Comparison of ENCODE assay signal across 1 cellular context in the genomic region with DNA sequence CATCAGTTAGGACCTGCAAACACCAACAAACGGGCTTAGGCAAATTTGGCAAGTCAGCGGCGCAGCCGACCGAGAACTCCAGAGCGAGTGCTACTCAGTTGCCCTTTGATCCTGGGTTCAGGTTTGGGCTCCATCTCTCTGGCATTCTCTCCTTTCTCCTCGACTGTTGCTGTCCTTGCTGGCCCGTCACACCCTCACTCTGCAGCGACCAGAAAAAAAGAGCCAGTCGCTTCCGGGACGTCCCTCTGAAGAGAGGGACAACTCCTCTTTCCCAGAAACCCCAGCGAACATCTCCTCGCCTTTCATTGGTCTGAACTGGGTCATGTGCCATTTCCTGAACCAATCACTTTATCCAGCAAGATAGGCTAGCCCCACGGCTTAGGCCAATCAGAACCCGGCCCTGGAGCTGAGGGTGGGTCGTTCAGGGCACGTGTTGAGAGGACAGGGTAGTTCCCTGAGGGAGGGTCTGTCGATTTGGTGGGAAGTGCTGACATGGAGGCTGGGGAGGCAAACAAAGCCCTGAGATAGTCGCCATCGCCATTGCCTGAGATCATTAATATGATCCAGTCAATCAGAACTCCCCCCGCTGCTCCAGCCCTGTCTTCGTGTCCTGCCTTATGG.
TF ChIP-seq lines count a peak whose summit lies in the region.

No MANE protein-coding gene starts in this region.

TF ChIP-seq in K562, 482 proteins besides CTCF, POLR2A, EP300 and RAD21 (continued from another document and continues in another):
- TF ChIP-seq, protein P1, sequence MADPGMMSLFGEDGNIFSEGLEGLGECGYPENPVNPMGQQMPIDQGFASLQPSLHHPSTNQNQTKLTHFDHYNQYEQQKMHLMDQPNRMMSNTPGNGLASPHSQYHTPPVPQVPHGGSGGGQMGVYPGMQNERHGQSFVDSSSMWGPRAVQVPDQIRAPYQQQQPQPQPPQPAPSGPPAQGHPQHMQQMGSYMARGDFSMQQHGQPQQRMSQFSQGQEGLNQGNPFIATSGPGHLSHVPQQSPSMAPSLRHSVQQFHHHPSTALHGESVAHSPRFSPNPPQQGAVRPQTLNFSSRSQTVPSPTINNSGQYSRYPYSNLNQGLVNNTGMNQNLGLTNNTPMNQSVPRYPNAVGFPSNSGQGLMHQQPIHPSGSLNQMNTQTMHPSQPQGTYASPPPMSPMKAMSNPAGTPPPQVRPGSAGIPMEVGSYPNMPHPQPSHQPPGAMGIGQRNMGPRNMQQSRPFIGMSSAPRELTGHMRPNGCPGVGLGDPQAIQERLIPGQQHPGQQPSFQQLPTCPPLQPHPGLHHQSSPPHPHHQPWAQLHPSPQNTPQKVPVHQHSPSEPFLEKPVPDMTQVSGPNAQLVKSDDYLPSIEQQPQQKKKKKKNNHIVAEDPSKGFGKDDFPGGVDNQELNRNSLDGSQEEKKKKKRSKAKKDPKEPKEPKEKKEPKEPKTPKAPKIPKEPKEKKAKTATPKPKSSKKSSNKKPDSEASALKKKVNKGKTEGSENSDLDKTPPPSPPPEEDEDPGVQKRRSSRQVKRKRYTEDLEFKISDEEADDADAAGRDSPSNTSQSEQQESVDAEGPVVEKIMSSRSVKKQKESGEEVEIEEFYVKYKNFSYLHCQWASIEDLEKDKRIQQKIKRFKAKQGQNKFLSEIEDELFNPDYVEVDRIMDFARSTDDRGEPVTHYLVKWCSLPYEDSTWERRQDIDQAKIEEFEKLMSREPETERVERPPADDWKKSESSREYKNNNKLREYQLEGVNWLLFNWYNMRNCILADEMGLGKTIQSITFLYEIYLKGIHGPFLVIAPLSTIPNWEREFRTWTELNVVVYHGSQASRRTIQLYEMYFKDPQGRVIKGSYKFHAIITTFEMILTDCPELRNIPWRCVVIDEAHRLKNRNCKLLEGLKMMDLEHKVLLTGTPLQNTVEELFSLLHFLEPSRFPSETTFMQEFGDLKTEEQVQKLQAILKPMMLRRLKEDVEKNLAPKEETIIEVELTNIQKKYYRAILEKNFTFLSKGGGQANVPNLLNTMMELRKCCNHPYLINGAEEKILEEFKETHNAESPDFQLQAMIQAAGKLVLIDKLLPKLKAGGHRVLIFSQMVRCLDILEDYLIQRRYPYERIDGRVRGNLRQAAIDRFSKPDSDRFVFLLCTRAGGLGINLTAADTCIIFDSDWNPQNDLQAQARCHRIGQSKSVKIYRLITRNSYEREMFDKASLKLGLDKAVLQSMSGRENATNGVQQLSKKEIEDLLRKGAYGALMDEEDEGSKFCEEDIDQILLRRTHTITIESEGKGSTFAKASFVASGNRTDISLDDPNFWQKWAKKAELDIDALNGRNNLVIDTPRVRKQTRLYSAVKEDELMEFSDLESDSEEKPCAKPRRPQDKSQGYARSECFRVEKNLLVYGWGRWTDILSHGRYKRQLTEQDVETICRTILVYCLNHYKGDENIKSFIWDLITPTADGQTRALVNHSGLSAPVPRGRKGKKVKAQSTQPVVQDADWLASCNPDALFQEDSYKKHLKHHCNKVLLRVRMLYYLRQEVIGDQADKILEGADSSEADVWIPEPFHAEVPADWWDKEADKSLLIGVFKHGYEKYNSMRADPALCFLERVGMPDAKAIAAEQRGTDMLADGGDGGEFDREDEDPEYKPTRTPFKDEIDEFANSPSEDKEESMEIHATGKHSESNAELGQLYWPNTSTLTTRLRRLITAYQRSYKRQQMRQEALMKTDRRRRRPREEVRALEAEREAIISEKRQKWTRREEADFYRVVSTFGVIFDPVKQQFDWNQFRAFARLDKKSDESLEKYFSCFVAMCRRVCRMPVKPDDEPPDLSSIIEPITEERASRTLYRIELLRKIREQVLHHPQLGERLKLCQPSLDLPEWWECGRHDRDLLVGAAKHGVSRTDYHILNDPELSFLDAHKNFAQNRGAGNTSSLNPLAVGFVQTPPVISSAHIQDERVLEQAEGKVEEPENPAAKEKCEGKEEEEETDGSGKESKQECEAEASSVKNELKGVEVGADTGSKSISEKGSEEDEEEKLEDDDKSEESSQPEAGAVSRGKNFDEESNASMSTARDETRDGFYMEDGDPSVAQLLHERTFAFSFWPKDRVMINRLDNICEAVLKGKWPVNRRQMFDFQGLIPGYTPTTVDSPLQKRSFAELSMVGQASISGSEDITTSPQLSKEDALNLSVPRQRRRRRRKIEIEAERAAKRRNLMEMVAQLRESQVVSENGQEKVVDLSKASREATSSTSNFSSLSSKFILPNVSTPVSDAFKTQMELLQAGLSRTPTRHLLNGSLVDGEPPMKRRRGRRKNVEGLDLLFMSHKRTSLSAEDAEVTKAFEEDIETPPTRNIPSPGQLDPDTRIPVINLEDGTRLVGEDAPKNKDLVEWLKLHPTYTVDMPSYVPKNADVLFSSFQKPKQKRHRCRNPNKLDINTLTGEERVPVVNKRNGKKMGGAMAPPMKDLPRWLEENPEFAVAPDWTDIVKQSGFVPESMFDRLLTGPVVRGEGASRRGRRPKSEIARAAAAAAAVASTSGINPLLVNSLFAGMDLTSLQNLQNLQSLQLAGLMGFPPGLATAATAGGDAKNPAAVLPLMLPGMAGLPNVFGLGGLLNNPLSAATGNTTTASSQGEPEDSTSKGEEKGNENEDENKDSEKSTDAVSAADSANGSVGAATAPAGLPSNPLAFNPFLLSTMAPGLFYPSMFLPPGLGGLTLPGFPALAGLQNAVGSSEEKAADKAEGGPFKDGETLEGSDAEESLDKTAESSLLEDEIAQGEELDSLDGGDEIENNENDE (IDR thresholded peaks at IDR 0.05; ENCODE audit: low read depth, low read length), result no peak
- TF ChIP-seq NR1H2 (CRISPR knock-in tag; IDR thresholded peaks at IDR 0.05) (peak; percentile 82; the same call in 1 of the 2 replicates), POLR2B (IDR thresholded peaks at IDR 0.05; ENCODE audit: low read depth, partially characterized antibody) (peak; percentile 74), HMG20A (CRISPR knock-in tag; conservative IDR thresholded peaks at IDR 0.05) (no peak), ZFX (CRISPR knock-in tag; IDR thresholded peaks at IDR 0.05) (0 out of 2 replicates have a peak, but pooled peaks have one; percentile 11), ZNF780A (CRISPR knock-in tag; IDR thresholded peaks at IDR 0.05) (no peak), ZC3H11A (IDR thresholded peaks at IDR 0.05; ENCODE audit: low read depth, low read length) (no peak), GATA2 (CRISPR knock-in tag; IDR thresholded peaks at IDR 0.05) (no peak), TEAD4 (IDR thresholded peaks at IDR 0.05; ENCODE audit: low read length) (no peak), TEAD4 (CRISPR knock-in tag; IDR thresholded peaks at IDR 0.05; ENCODE audit: borderline replicate concordance) (no peak), TEAD1 (CRISPR knock-in tag; IDR thresholded peaks at IDR 0.05) (no peak; a peak in 1 of 4 replicates), ELF4 (CRISPR knock-in tag; IDR thresholded peaks at IDR 0.05) (peak; percentile 74; the same call in 1 of the 2 replicates), HSF4 (CRISPR knock-in tag; IDR thresholded peaks at IDR 0.05; ENCODE audit: borderline replicate concordance) (no peak), MCM7 (IDR thresholded peaks at IDR 0.05) (no peak), SIX5 (IDR thresholded peaks at IDR 0.05; ENCODE audit: borderline replicate concordance in 1 of 2, insufficient read depth in 1 of 2, low read depth in 1 of 2, low read length in 2 of 2) (no peak), PURB (CRISPR knock-in tag; IDR thresholded peaks at IDR 0.05; ENCODE audit: low read depth) (no peak), HCFC1 (IDR thresholded peaks at IDR 0.05; ENCODE audit: low read depth, low read length) (no peak), KLF16 (IDR thresholded peaks at IDR 0.05) (no peak), KDM5B (IDR thresholded peaks at IDR 0.05; ENCODE audit: insufficient replicate concordance, low read depth, low read length) (no peak), SMAD3 (CRISPR knock-in tag; conservative IDR thresholded peaks at IDR 0.05) (peak; percentile 51; the same call in 1 of the 2 replicates)
- TF ChIP-seq, protein P2, sequence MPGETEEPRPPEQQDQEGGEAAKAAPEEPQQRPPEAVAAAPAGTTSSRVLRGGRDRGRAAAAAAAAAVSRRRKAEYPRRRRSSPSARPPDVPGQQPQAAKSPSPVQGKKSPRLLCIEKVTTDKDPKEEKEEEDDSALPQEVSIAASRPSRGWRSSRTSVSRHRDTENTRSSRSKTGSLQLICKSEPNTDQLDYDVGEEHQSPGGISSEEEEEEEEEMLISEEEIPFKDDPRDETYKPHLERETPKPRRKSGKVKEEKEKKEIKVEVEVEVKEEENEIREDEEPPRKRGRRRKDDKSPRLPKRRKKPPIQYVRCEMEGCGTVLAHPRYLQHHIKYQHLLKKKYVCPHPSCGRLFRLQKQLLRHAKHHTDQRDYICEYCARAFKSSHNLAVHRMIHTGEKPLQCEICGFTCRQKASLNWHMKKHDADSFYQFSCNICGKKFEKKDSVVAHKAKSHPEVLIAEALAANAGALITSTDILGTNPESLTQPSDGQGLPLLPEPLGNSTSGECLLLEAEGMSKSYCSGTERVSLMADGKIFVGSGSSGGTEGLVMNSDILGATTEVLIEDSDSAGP (CRISPR knock-in tag; IDR thresholded peaks at IDR 0.05), result no peak
- TF ChIP-seq, protein P3, sequence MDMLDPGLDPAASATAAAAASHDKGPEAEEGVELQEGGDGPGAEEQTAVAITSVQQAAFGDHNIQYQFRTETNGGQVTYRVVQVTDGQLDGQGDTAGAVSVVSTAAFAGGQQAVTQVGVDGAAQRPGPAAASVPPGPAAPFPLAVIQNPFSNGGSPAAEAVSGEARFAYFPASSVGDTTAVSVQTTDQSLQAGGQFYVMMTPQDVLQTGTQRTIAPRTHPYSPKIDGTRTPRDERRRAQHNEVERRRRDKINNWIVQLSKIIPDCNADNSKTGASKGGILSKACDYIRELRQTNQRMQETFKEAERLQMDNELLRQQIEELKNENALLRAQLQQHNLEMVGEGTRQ (CRISPR knock-in tag; IDR thresholded peaks at IDR 0.05), result peak; percentile 98
- TF ChIP-seq, protein P4, sequence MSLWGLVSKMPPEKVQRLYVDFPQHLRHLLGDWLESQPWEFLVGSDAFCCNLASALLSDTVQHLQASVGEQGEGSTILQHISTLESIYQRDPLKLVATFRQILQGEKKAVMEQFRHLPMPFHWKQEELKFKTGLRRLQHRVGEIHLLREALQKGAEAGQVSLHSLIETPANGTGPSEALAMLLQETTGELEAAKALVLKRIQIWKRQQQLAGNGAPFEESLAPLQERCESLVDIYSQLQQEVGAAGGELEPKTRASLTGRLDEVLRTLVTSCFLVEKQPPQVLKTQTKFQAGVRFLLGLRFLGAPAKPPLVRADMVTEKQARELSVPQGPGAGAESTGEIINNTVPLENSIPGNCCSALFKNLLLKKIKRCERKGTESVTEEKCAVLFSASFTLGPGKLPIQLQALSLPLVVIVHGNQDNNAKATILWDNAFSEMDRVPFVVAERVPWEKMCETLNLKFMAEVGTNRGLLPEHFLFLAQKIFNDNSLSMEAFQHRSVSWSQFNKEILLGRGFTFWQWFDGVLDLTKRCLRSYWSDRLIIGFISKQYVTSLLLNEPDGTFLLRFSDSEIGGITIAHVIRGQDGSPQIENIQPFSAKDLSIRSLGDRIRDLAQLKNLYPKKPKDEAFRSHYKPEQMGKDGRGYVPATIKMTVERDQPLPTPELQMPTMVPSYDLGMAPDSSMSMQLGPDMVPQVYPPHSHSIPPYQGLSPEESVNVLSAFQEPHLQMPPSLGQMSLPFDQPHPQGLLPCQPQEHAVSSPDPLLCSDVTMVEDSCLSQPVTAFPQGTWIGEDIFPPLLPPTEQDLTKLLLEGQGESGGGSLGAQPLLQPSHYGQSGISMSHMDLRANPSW (CRISPR knock-in tag; IDR thresholded peaks at IDR 0.05), result no peak
- TF ChIP-seq, protein P5, sequence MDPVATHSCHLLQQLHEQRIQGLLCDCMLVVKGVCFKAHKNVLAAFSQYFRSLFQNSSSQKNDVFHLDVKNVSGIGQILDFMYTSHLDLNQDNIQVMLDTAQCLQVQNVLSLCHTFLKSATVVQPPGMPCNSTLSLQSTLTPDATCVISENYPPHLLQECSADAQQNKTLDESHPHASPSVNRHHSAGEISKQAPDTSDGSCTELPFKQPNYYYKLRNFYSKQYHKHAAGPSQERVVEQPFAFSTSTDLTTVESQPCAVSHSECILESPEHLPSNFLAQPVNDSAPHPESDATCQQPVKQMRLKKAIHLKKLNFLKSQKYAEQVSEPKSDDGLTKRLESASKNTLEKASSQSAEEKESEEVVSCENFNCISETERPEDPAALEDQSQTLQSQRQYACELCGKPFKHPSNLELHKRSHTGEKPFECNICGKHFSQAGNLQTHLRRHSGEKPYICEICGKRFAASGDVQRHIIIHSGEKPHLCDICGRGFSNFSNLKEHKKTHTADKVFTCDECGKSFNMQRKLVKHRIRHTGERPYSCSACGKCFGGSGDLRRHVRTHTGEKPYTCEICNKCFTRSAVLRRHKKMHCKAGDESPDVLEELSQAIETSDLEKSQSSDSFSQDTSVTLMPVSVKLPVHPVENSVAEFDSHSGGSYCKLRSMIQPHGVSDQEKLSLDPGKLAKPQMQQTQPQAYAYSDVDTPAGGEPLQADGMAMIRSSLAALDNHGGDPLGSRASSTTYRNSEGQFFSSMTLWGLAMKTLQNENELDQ (CRISPR knock-in tag; IDR thresholded peaks at IDR 0.05; ENCODE audit: borderline replicate concordance), result no peak; the same call in 1 of the 2 replicates
- TF ChIP-seq, protein P6, sequence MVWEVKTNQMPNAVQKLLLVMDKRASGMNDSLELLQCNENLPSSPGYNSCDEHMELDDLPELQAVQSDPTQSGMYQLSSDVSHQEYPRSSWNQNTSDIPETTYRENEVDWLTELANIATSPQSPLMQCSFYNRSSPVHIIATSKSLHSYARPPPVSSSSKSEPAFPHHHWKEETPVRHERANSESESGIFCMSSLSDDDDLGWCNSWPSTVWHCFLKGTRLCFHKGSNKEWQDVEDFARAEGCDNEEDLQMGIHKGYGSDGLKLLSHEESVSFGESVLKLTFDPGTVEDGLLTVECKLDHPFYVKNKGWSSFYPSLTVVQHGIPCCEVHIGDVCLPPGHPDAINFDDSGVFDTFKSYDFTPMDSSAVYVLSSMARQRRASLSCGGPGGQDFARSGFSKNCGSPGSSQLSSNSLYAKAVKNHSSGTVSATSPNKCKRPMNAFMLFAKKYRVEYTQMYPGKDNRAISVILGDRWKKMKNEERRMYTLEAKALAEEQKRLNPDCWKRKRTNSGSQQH (CRISPR knock-in tag; IDR thresholded peaks at IDR 0.05), result no peak
- TF ChIP-seq, protein P7, sequence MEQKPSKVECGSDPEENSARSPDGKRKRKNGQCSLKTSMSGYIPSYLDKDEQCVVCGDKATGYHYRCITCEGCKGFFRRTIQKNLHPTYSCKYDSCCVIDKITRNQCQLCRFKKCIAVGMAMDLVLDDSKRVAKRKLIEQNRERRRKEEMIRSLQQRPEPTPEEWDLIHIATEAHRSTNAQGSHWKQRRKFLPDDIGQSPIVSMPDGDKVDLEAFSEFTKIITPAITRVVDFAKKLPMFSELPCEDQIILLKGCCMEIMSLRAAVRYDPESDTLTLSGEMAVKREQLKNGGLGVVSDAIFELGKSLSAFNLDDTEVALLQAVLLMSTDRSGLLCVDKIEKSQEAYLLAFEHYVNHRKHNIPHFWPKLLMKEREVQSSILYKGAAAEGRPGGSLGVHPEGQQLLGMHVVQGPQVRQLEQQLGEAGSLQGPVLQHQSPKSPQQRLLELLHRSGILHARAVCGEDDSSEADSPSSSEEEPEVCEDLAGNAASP (IDR thresholded peaks at IDR 0.05), result no peak
- TF ChIP-seq, protein P8, sequence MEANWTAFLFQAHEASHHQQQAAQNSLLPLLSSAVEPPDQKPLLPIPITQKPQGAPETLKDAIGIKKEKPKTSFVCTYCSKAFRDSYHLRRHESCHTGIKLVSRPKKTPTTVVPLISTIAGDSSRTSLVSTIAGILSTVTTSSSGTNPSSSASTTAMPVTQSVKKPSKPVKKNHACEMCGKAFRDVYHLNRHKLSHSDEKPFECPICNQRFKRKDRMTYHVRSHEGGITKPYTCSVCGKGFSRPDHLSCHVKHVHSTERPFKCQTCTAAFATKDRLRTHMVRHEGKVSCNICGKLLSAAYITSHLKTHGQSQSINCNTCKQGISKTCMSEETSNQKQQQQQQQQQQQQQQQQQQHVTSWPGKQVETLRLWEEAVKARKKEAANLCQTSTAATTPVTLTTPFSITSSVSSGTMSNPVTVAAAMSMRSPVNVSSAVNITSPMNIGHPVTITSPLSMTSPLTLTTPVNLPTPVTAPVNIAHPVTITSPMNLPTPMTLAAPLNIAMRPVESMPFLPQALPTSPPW (CRISPR knock-in tag; IDR thresholded peaks at IDR 0.05), result peak; percentile 49; the same call in 1 of the 2 replicates
